In the genomic region with DNA sequence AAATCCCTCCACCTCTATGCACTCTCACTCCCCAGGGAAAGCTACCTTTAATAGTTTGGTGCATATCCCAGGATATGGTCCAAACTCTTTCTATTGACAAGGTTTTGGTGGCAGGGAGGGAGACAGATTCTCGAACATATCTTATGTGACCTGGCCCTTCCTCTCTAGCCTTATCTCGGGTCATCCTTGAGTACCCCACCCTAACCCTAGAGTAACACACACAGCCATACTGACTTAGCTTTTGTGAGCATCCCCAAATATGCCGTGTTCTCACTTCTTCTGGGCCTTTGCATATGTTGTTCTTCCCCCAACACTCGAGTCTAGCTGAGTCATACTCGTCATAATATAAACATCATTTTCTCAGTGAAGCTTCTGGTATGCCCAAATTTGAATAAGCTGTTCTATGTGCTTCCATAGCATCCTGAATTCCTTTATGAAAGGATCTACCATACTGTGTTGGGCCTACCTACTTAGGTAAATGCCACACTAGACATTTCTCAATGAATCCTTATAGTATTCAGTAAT, we compare ENCODE assay signal across 19 cellular contexts. TPM values are rescaled to one million over a fixed set of nuclear protein-coding genes. Genes with fewer than 3 reads are reported as not detected.
DNase-seq lines count a peak whose midpoint lies in the region; ATAC-seq, FAIRE-seq and TF ChIP-seq lines count a peak whose summit lies in the region.
"Had no signal": no experiment of that assay in that cellular context is flagged by ENCODE, and none has a peak within 500 bp of the region (broad histone marks: within the 10 kb centered on the region; RNA-seq: fewer than 3 reads in every experiment).

No MANE protein-coding gene starts in this region.

- H2BK12ac ChIP-seq in trophoblast cell (ENCODE audit: low read length), result no peak overlapping the region
- H2BK12ac ChIP-seq in H9 (ENCODE audit: insufficient read length, low read depth, low read length), result no peak overlapping the region

- H3K27ac Mint-ChIP-seq in H9, result no peak overlapping the region
- H3K27ac Mint-ChIP-seq: activated CD8-positive, alpha-beta memory T cell treated with anti-CD3 and anti-CD28 coated beads, Interleukin-2, amount 10 ng/mL, durations not matched to agents 7 days and 5 days; activated naive CD4-positive, alpha-beta T cell treated with anti-CD3 and anti-CD28 coated beads, Interleukin-2, amount 50 U/mL, for 24 hours had no signal

- H3K23ac ChIP-seq in trophoblast cell (ENCODE audit: low read length) (no peak overlapping the region), H9 (ENCODE audit: insufficient read length, low read depth, low read length) (no peak overlapping the region)

- peak; percentile 43 for FAIRE-seq in bronchial epithelial cell (lab: Jason Lieb, UNC)
- FAIRE-seq: colon had no signal

- H3K14ac ChIP-seq in trophoblast cell (ENCODE audit: low read length) (no peak overlapping the region), H9 (ENCODE audit: insufficient read depth, low read length) (no peak overlapping the region)

- no peaks in the 10 kb centered on the region; a peak in 1 of 4 replicates for H3K4me1 Mint-ChIP-seq in H9

- peak overlapping the region; percentile 53 for H3K4ac ChIP-seq in trophoblast cell (ENCODE audit: low read depth, low read length)
- H3K4ac ChIP-seq in H9 (ENCODE audit: low read depth, low read length), result no peak overlapping the region

- H4K5ac ChIP-seq in H9 (ENCODE audit: insufficient read length, low read depth, low read length), result no peak overlapping the region

- peaks cover 1% of the 10 kb centered on the region for H3K36me3 ChIP-seq in bronchial epithelial cell (ENCODE audit: control insufficient read depth, insufficient read depth, low read length)
- H3K36me3 ChIP-seq in trophoblast cell (ENCODE audit: control insufficient read depth in 1 of 2, insufficient read depth in 2 of 2, low read length in 2 of 2), result peaks cover 0 to 6% of the 10 kb centered on the region in 2 experiments
- H3K36me3 ChIP-seq in upper lobe of right lung, result peaks cover 13% of the 10 kb centered on the region

- H2AFZ ChIP-seq in trophoblast cell (ENCODE audit: insufficient read depth, low read length, poor library complexity) (no peak overlapping the region), H9 (ENCODE audit: low read length) (no peak overlapping the region)

- H4K12ac ChIP-seq in trophoblast cell (ENCODE audit: low read depth, low read length), result no peak overlapping the region

- H2BK120ac ChIP-seq in trophoblast cell (ENCODE audit: insufficient read depth, low read length, poor library complexity) (no peak overlapping the region), H9 (ENCODE audit: low read depth, low read length, poor library complexity, severe bottlenecking) (no peak overlapping the region)

- H3K4me3 ChIP-seq in bronchial epithelial cell (ENCODE audit: low read depth, low read length) (no peak overlapping the region), trophoblast cell (ENCODE audit: low read depth, low read length) (no peak overlapping the region), upper lobe of right lung (no peak overlapping the region)
- H3K4me3 ChIP-seq: esophagus squamous epithelium, psoas muscle had no signal

- no peaks in the 10 kb centered on the region for H3K79me2 ChIP-seq in trophoblast cell (ENCODE audit: control insufficient read depth, insufficient read depth, low read length, poor library complexity)
- peaks cover 51% of the 10 kb centered on the region; the same call in 1 of the 2 replicates for H3K79me2 ChIP-seq in H9 (ENCODE audit: insufficient read depth, low read length)

- no peak overlapping the region for H3K18ac ChIP-seq in trophoblast cell (ENCODE audit: low read length)
- H3K18ac ChIP-seq in H9 (ENCODE audit: insufficient read length, low read depth, low read length), result no peak overlapping the region

- DNase-seq in HT1080 (ENCODE audit: low read depth) (peak; percentile 39), bronchial epithelial cell (ENCODE audit: low read depth) (no peak), trophoblast cell (no peak), DMS 273 treated with DMSO at 0.1 percent for 48 hours (lab: John Stamatoyannopoulos, UW) (no peak), upper lobe of right lung (no peak), H9 (no peak)
- DNase-seq in stimulated activated naive CD4-positive, alpha-beta T cell (lab: John Stamatoyannopoulos, UW), result no peak
- DNase-seq: activated CD8-positive, alpha-beta memory T cell treated with anti-CD3 and anti-CD28 coated beads, Interleukin-2, amount 10 ng/mL, durations not matched to agents 7 days and 5 days; CD4-positive, CD25-positive, alpha-beta regulatory T cell; esophagus squamous epithelium; GOT3; midbrain; NCI-H187; NCI-H69; psoas muscle; stimulated activated naive CD4-positive, alpha-beta T cell treated with Interleukin-2 at 50 U/mL for 16 hours had no signal

- no CpG with 5 or more reads among the region's 5 CpGs for WGBS in trophoblast cell (ENCODE audit: extremely low coverage, insufficient coverage, insufficient read length)
- WGBS in H9 (ENCODE audit: extremely low coverage, insufficient read length, low lambda C conversion rate), result no CpG with 5 or more reads among the region's 5 CpGs

- no peaks in the 10 kb centered on the region for H3K4me1 ChIP-seq in trophoblast cell (ENCODE audit: control insufficient read depth in 1 of 2, insufficient read depth in 2 of 2, low read length in 2 of 2)
- H3K4me1 ChIP-seq in upper lobe of right lung, result peaks cover 12% of the 10 kb centered on the region
- H3K4me1 ChIP-seq in H9 (ENCODE audit: insufficient read depth, low read length), result no peaks in the 10 kb centered on the region

- intact Hi-C loops in upper lobe of right lung (cut with DNase I), result no loop called here

- no peak overlapping the region for H3K4me2 ChIP-seq in trophoblast cell (ENCODE audit: low read length)
- H3K4me2 ChIP-seq in H9 (ENCODE audit: insufficient read depth, insufficient read length, low read length), result no peak overlapping the region

- H2BK5ac ChIP-seq in trophoblast cell (ENCODE audit: low read depth, low read length, poor library complexity) (no peak overlapping the region), H9 (ENCODE audit: insufficient read length, low read length) (no peak overlapping the region)

- no peak overlapping the region for H2BK20ac ChIP-seq in H9 (ENCODE audit: low read depth, low read length, poor library complexity, severe bottlenecking)

- H3K36me3 Mint-ChIP-seq in H9 (ENCODE audit: insufficient read depth in 1 of 3, low read depth in 3 of 3), result peaks cover 5 to 41% (median 23%) of the 10 kb centered on the region in 3 experiments

- H3K79me1 ChIP-seq in trophoblast cell (ENCODE audit: low read length), result no peaks in the 10 kb centered on the region
- peaks cover 7% of the 10 kb centered on the region for H3K79me1 ChIP-seq in H9 (ENCODE audit: insufficient read depth, low read depth, low read length, poor library complexity, severe bottlenecking)

- no peaks in the 10 kb centered on the region for H3K27me3 ChIP-seq in bronchial epithelial cell (ENCODE audit: control insufficient read depth, insufficient read depth, low read length)
- no peaks in the 10 kb centered on the region for H3K27me3 ChIP-seq in trophoblast cell (ENCODE audit: insufficient read depth, low read length)
- H3K27me3 ChIP-seq in upper lobe of right lung, result no peaks in the 10 kb centered on the region
- no peaks in the 10 kb centered on the region for H3K27me3 ChIP-seq in H9 (ENCODE audit: insufficient read depth, low read length)
- H3K27me3 ChIP-seq: esophagus squamous epithelium had no signal

- H3K9ac ChIP-seq in trophoblast cell (ENCODE audit: low read length), result no peak overlapping the region
- no peak overlapping the region for H3K9ac ChIP-seq in H9 (ENCODE audit: extremely low read depth, insufficient read length, low read length)

- no peak overlapping the region for H4K8ac ChIP-seq in trophoblast cell (ENCODE audit: low read depth, low read length)
- H4K8ac ChIP-seq in H9 (replicated peaks; ENCODE audit: insufficient read length, low read depth, low read length), result no peak overlapping the region

- no peak overlapping the region for H4K91ac ChIP-seq in trophoblast cell (ENCODE audit: low read depth, low read length)
- no peak overlapping the region for H4K91ac ChIP-seq in H9 (ENCODE audit: insufficient read length, low read depth, low read length)

- H3K23me2 ChIP-seq in H9 (ENCODE audit: insufficient read length, low read depth, low read length, poor library complexity, severe bottlenecking), result no peaks in the 10 kb centered on the region

- no peak overlapping the region for H2BK15ac ChIP-seq in H9 (ENCODE audit: low read depth, low read length)

- no peaks in the 10 kb centered on the region for H3K27me3 Mint-ChIP-seq in H9 (ENCODE audit: low read depth)
- H3K27me3 Mint-ChIP-seq: activated CD8-positive, alpha-beta memory T cell treated with anti-CD3 and anti-CD28 coated beads, Interleukin-2, amount 10 ng/mL, durations not matched to agents 7 days and 5 days; activated naive CD4-positive, alpha-beta T cell treated with anti-CD3 and anti-CD28 coated beads, Interleukin-2, amount 50 U/mL, for 24 hours; CD4-positive, CD25-positive, alpha-beta regulatory T cell had no signal

- H4K20me1 ChIP-seq in H9 (ENCODE audit: control insufficient read depth, insufficient read depth, insufficient read length), result no peaks in the 10 kb centered on the region

- H3K4me3 Mint-ChIP-seq in H9, result no peak overlapping the region
- H3K4me3 Mint-ChIP-seq: activated CD8-positive, alpha-beta memory T cell treated with anti-CD3 and anti-CD28 coated beads, Interleukin-2, amount 10 ng/mL, durations not matched to agents 7 days and 5 days; activated naive CD4-positive, alpha-beta T cell treated with anti-CD3 and anti-CD28 coated beads, Interleukin-2, amount 50 U/mL, for 24 hours had no signal

- H2AK5ac ChIP-seq in trophoblast cell (ENCODE audit: low read length), result no peak overlapping the region
- H2AK5ac ChIP-seq in H9 (ENCODE audit: insufficient read length, low read length), result no peak overlapping the region

- peak; percentile 74 for ATAC-seq in GM18867 (IDR thresholded peaks at IDR 0.05; ENCODE audit: unreplicated experiment)
- no peak for ATAC-seq in upper lobe of right lung
- ATAC-seq: activated CD8-positive, alpha-beta memory T cell treated with anti-CD3 and anti-CD28 coated beads, Interleukin-2, amount 10 ng/mL, durations not matched to agents 7 days and 5 days; psoas muscle had no signal

- H3K9me3 Mint-ChIP-seq in H9, result no peaks in the 10 kb centered on the region
- H3K9me3 Mint-ChIP-seq: activated naive CD4-positive, alpha-beta T cell treated with anti-CD3 and anti-CD28 coated beads, Interleukin-2, amount 50 U/mL, for 24 hours; CD4-positive, CD25-positive, alpha-beta regulatory T cell had no signal

- no peaks in the 10 kb centered on the region for H3K9me3 ChIP-seq in trophoblast cell (ENCODE audit: insufficient read depth, low read depth, low read length)
- H3K9me3 ChIP-seq in upper lobe of right lung, result no peaks in the 10 kb centered on the region
- no peaks in the 10 kb centered on the region for H3K9me3 ChIP-seq in H9 (ENCODE audit: control insufficient read depth, low read depth, low read length)
- H3K9me3 ChIP-seq: esophagus squamous epithelium, psoas muscle had no signal

- H3T11ph ChIP-seq in H9 (ENCODE audit: low read length), result no peak overlapping the region

- H3K56ac ChIP-seq in H9 (ENCODE audit: insufficient read length, low read depth, low read length), result no peak overlapping the region

- H3K27ac ChIP-seq in trophoblast cell (ENCODE audit: low read depth, low read length) (no peak overlapping the region), upper lobe of right lung (no peak overlapping the region), H9 (ENCODE audit: insufficient read length, low read depth, low read length) (no peak overlapping the region)
- H3K27ac ChIP-seq: psoas muscle had no signal

- no peak for TF ChIP-seq CTCF in bronchial epithelial cell (IDR thresholded peaks at IDR 0.05; ENCODE audit: insufficient read depth, low read length, severe bottlenecking)
- TF ChIP-seq CTCF in upper lobe of right lung (IDR thresholded peaks at IDR 0.05), result no peak
- no peak for TF ChIP-seq CTCF in H9 (conservative IDR thresholded peaks at IDR 0.05)

RNA-seq across cellular contexts. Expression of a gene that starts 7.9 kb away (rescaled TPM):
- 29.0 and 29.9 TPM in 2 replicates for total RNA-seq in HT1080 (2014; rRNA removed; shearing (Covaris generic))
- polyA plus RNA-seq in HT1080 (2015; cell fraction: cytosol; rRNA removed), result 24.4 and 31.7 TPM in 2 replicates
- 168 and 191 TPM in 2 replicates for polyA plus RNA-seq in HT1080 (2015; cell fraction: nucleus; rRNA removed)
- total RNA-seq in bronchial epithelial cell (74.2 and 90.3 TPM in 2 replicates), upper lobe of right lung (94.4 TPM), H9 (2021) (65.6 and 68.5 TPM in 2 replicates)
- polyA plus RNA-seq in trophoblast cell (2013), result 40.2 and 44.1 TPM in 2 replicates

RNA-seq across cellular contexts. Expression of a gene that starts 54.9 kb away (rescaled TPM):
- 82.5 and 98.2 TPM in 2 replicates for total RNA-seq in HT1080 (2014; rRNA removed; shearing (Covaris generic))
- polyA plus RNA-seq in HT1080 (2015; cell fraction: cytosol; rRNA removed), result 109 and 131 TPM in 2 replicates
- 99.8 and 105 TPM in 2 replicates for polyA plus RNA-seq in HT1080 (2015; cell fraction: nucleus; rRNA removed)
- 72.9 and 90.9 TPM in 2 replicates for total RNA-seq in bronchial epithelial cell
- polyA plus RNA-seq in trophoblast cell (2013), result 69.6 and 72.5 TPM in 2 replicates
- total RNA-seq in upper lobe of right lung, result 76.5 TPM
- total RNA-seq in H9 (2021), result 147 and 151 TPM in 2 replicates
